ENCODE assay signal across 20 cellular contexts in genomic region chr5:157347301-157348048, GRCh38.
"Had no signal": no experiment of that assay in that cellular context is flagged by ENCODE, and none has a peak within 500 bp of the region (broad histone marks: within the 10 kb centered on the region; RNA-seq: fewer than 3 reads in every experiment).

No MANE protein-coding gene starts in this region.

- H3K4me1 ChIP-seq: body of pancreas, prostate gland, right lobe of liver, transverse colon, vagina had no signal

- H3K27me3 ChIP-seq: body of pancreas, right lobe of liver, transverse colon, vagina had no signal

- DNase-seq: activated CD4-positive, alpha-beta T cell treated with anti-CD3 and anti-CD28 coated beads, Interleukin-2, amount 50 U/mL, for 1 hour; activated effector memory CD4-positive, alpha-beta T cell treated with Interleukin-2 at 50 U/mL for 16 hours; activated T-cell treated with anti-CD3 and anti-CD28 coated beads, Interleukin-2, amount 50 U/mL, for 4 hours; amniotic stem cell; body of pancreas; effector memory CD8-positive, alpha-beta T cell; mesenchymal stem cell; nephron progenitor cell; occipital lobe; right lobe of liver; stimulated activated CD4-positive, alpha-beta T cell treated with anti-CD3 and anti-CD28 coated beads, Interleukin-12 subunit alpha, Interleukin-12 subunit beta, amount 100 ng/mL, for 4 hours; stimulated activated naive CD4-positive, alpha-beta T cell; substantia nigra; transverse colon had no signal

- H3K36me3 ChIP-seq: prostate gland, right lobe of liver, transverse colon, vagina had no signal

- H3K27ac Mint-ChIP-seq: dendritic cell treated with granulocyte-macrophage colony-stimulating factor and Interleukin-4, amounts not matched to agents 40 ng/mL and 50 ng/mL, for 4 days; nephron progenitor cell had no signal

- ATAC-seq: activated CD4-positive, CD25-positive, alpha-beta regulatory T cell treated with anti-CD3 and anti-CD28 coated beads, Interleukin-2, amount 50 U/mL, for 24 hours; activated naive CD4-positive, alpha-beta T cell treated with anti-CD3 and anti-CD28 coated beads, Interleukin-2, amount 50 U/mL, for 72 hours; activated T-cell treated with anti-CD3 and anti-CD28 coated beads, Interleukin-2, amount 50 U/mL, for 4 hours; body of pancreas; effector memory CD8-positive, alpha-beta T cell had no signal

- H3K27ac ChIP-seq: body of pancreas, prostate gland, right lobe of liver, SK-N-MC, vagina had no signal

- H3K27me3 Mint-ChIP-seq: dendritic cell treated with granulocyte-macrophage colony-stimulating factor and Interleukin-4, amounts not matched to agents 40 ng/mL and 50 ng/mL, for 4 days; effector memory CD8-positive, alpha-beta T cell had no signal

- H3K9me3 Mint-ChIP-seq: activated T-cell treated with anti-CD3 and anti-CD28 coated beads, Interleukin-2, amount 50 U/mL, for 4 hours; dendritic cell treated with granulocyte-macrophage colony-stimulating factor and Interleukin-4, amounts not matched to agents 40 ng/mL and 50 ng/mL, for 4 days; effector memory CD8-positive, alpha-beta T cell had no signal

- H3K9me3 ChIP-seq: body of pancreas, prostate gland, right lobe of liver, transverse colon, vagina had no signal

- H3K4me3 ChIP-seq: body of pancreas, prostate gland, right lobe of liver, SK-N-MC, transverse colon, vagina had no signal

- H3K4me3 Mint-ChIP-seq: activated T-cell treated with anti-CD3 and anti-CD28 coated beads, Interleukin-2, amount 50 U/mL, for 4 hours; dendritic cell treated with granulocyte-macrophage colony-stimulating factor and Interleukin-4, amounts not matched to agents 40 ng/mL and 50 ng/mL, for 4 days; effector memory CD8-positive, alpha-beta T cell; nephron progenitor cell had no signal
